ENCODE assay signal across 15 cellular contexts in genomic region chr17:81428945-81429344, GRCh38. TPM values are rescaled to one million over a fixed set of nuclear protein-coding genes. Genes with fewer than 3 reads are reported as not detected.
DNase-seq lines count a peak whose midpoint lies in the region; ATAC-seq, FAIRE-seq and TF ChIP-seq lines count a peak whose summit lies in the region.
"Had no signal": no experiment of that assay in that cellular context is flagged by ENCODE, and none has a peak within 500 bp of the region (broad histone marks: within the 10 kb centered on the region; RNA-seq: fewer than 3 reads in every experiment).

No MANE protein-coding gene starts in this region.

- no peak for FAIRE-seq in HTR-8/SVneo (lab: Jason Lieb, UNC)

- no peak for DNase-seq in AG04450 (ENCODE audit: low read depth, low spot score)
- peak in 1 of 2 experiments; percentile 77 for DNase-seq in HL-60 (ENCODE audit: low read depth in 1 of 2, low spot score in 1 of 2)
- no peak for DNase-seq in dorsolateral prefrontal cortex
- DNase-seq in psoas muscle = no peak
- DNase-seq in NCI-H748 (lab: John Stamatoyannopoulos, UW; ENCODE audit: unreplicated experiment) = no peak
- no peak for DNase-seq in HTR-8/SVneo (ENCODE audit: insufficient read length, low spot score)
- DNase-seq: activated CD4-positive, alpha-beta T cell treated with anti-CD3 and anti-CD28 coated beads for 36 hours; erythroblast had no signal

- peaks cover 43% of the 10 kb centered on the region for H3K4me1 ChIP-seq in psoas muscle

- TF ChIP-seq CTCF in AG04450 (IDR thresholded peaks at IDR 0.05; ENCODE audit: low read depth, low read length) (no peak), HL-60 (IDR thresholded peaks at IDR 0.05; ENCODE audit: insufficient read depth, low read length) (no peak), dorsolateral prefrontal cortex (IDR thresholded peaks at IDR 0.05 in 54 of 56, conservative IDR thresholded peaks at IDR 0.05 in 2 of 56; ENCODE audit: low read depth in 1 of 56, partially characterized antibody in 56 of 56) (no peak), psoas muscle (IDR thresholded peaks at IDR 0.05) (no peak)

- no peaks in the 10 kb centered on the region for H3K27me3 ChIP-seq in AG04450 (ENCODE audit: control insufficient read depth, insufficient read depth, low read length)
- no peaks in the 10 kb centered on the region for H3K27me3 ChIP-seq in HL-60 (ENCODE audit: insufficient read depth, poor library complexity, severe bottlenecking)
- no peaks in the 10 kb centered on the region for H3K27me3 ChIP-seq in dorsolateral prefrontal cortex
- H3K27me3 ChIP-seq in psoas muscle (ENCODE audit: insufficient read depth in 3 of 3, low read length in 2 of 3) = no peaks in the 10 kb centered on the region
- H3K27me3 ChIP-seq: colonic mucosa, neural progenitor cell, testis had no signal

- intact Hi-C loops in dorsolateral prefrontal cortex (cut with DNase I) (loop anchor here in 1 of 2 donors (5.0 to 10.0 kb wide), 2 partner anchors 132 to 546 kb away; partner anchors contain the start of genes ASPSCR1 and SLC38A10), psoas muscle (cut with DNase I) (loop anchor here in 1 of 2 donors (1.0 kb wide), 1 partner anchor 22 kb away; no protein-coding TSS in a partner anchor)

- CTCF ChIA-PET in AG04450 (lab: Charles Lee) = interaction anchor here (0.6 kb wide), 1 partner anchor 38 kb away, joined by 3 read pairs; no protein-coding TSS in a partner anchor

- H3K36me3 ChIP-seq in psoas muscle (ENCODE audit: insufficient read depth in 1 of 2, low read depth in 1 of 2) = no peaks in the 10 kb centered on the region
- H3K36me3 ChIP-seq: colonic mucosa, neural progenitor cell, spleen had no signal

- WGBS in psoas muscle, 3 donors = 18 to 25% (median 19%) methylated on average over 16 to 19 of the region's 19 CpGs

- no peak overlapping the region for H3K4me3 ChIP-seq in AG04450 (ENCODE audit: low read depth, low read length)
- H3K4me3 ChIP-seq in HL-60 (replicated peaks; ENCODE audit: insufficient read depth, low read length) = peak overlapping the region; percentile 28
- peak overlapping the region in 27 of 59 donors; percentile 7 to 51 (median 33) for H3K4me3 ChIP-seq in dorsolateral prefrontal cortex
- H3K4me3 ChIP-seq in psoas muscle = peak overlapping the region; percentile 44
- H3K4me3 ChIP-seq: colonic mucosa, lung, neural progenitor cell, testis had no signal

- H3K9me3 ChIP-seq in AG04450 (ENCODE audit: control insufficient read depth, insufficient read depth, low read length) (no peaks in the 10 kb centered on the region; the same call in 1 of the 2 replicates), psoas muscle (no peaks in the 10 kb centered on the region)
- H3K9me3 ChIP-seq: colonic mucosa, spleen, testis had no signal

- peak overlapping the region; percentile 21 for H3K27ac ChIP-seq in AG04450 (ENCODE audit: low read depth, low read length)
- H3K27ac ChIP-seq in HL-60 (replicated peaks) = peak overlapping the region; percentile 97
- H3K27ac ChIP-seq in dorsolateral prefrontal cortex = peak overlapping the region in 54 of 59 donors; percentile 13 to 97 (median 88)
- H3K27ac ChIP-seq in psoas muscle = peak overlapping the region; percentile 71
- H3K27ac ChIP-seq: colonic mucosa, neural progenitor cell, testis had no signal

- POLR2A ChIA-PET in AG04450 (lab: Yijun Ruan, JAX) = interaction anchor here (0.8 to 1.6 kb wide), 4 partner anchors 9 to 34 kb away, joined by 4 to 6 read pairs (median 5); partner anchors contain the start of gene BAHCC1

- peak; percentile 1 to 19 (median 12) for ATAC-seq in psoas muscle
- ATAC-seq in GM21737 (IDR thresholded peaks at IDR 0.05; ENCODE audit: unreplicated experiment) = no peak
- no peak for ATAC-seq in GM18502 (IDR thresholded peaks at IDR 0.05; ENCODE audit: poor library complexity, unreplicated experiment)
- ATAC-seq: activated CD4-positive, alpha-beta T cell treated with anti-CD3 and anti-CD28 coated beads for 36 hours had no signal

RNA-seq across cellular contexts. Expression of gene BAHCC1, which starts 33.7 kb away (rescaled TPM):
- 1.3 and 2.5 TPM in 2 replicates for polyA plus RNA-seq in AG04450 (2011; rRNA removed)
- 3.3 and 6.3 TPM in 2 replicates for polyA minus RNA-seq in AG04450 (2011; rRNA and poly(A)+ RNA removed)
- total RNA-seq in dorsolateral prefrontal cortex = 10 to 100 TPM; 25.1 to 66.1 (median 38.0) TPM
- total RNA-seq in psoas muscle = 10 to 100 TPM in 1 of 4 donors, 1 to 10 TPM in 3; 6.0 to 10.7 (median 7.7) TPM
- 1 to 10 TPM; 2.8 to 6.6 (median 4.1) TPM for polyA plus RNA-seq in psoas muscle

Comparison
In these comparisons a context has a peak if more than half of its experiments do, and no peak if none do; other contexts are left out.
1. H3K27ac ChIP-seq: peak in every context shown above with its lines; median percentile 97 in HL-60; 88 in dorsolateral prefrontal cortex; 71 in psoas muscle; 21 in AG04450.
2. ATAC-seq: peak in psoas muscle (4 of 4); none in GM21737 (single experiment) and GM18502 (single experiment).